Comparison of ENCODE assay signal across 1 cellular context in the genomic region with DNA sequence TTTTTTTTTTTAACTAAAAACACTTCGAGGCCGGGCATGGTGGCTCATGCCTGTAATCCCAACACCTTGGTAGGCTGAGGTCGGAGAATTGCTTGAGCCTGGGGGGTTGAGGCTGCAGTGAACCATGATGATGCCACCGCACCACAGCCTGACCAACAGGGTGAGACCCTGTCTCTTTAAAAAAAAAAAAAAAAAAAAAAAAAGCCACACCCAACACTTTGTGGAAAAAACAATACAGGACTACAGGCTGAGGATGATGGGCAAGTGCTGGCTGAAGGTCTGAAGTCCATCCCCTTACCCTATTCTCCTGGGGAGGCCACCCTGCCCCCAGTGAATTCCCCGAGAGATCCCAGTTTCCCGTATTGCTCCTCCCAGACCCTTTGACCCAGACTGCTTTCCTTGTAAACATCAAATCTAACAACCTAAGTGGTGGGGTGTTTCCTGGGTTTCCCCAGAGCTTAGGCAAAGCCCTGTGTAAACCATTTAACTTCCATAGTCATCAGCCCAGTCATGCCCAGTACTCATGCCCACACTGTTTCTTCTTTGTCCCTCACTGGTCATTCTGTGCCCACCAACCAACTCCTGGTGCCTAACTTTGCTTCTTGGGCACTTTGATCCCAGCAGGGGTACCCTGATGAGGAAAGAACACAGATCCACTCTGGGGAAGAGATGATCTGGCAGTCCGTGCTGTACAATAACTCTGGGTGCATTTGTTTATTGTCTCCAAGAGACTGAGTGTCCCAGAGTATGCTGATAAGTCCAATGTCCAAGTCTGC.
A peak's percentile ranks its signal among the peaks of the same experiment; 100 is the strongest.
TF ChIP-seq lines count a peak whose summit lies in the region.

No MANE protein-coding gene starts in this region.

TF ChIP-seq in HepG2, 621 proteins besides CTCF, POLR2A, EP300 and RAD21 (continued from another document and continues in another):
- TF ChIP-seq PRDM4 (CRISPR knock-in tag; IDR thresholded peaks at IDR 0.05; ENCODE audit: borderline replicate concordance) (no peak), ZNF264 (CRISPR knock-in tag; IDR thresholded peaks at IDR 0.05) (peak; percentile 43; the same call in 1 of the 2 replicates), NR1H2 (CRISPR knock-in tag; IDR thresholded peaks at IDR 0.05; ENCODE audit: borderline replicate concordance, low read depth) (no peak), SP4 (CRISPR knock-in tag; IDR thresholded peaks at IDR 0.05) (peak; percentile 64), HIVEP1 (CRISPR knock-in tag; IDR thresholded peaks at IDR 0.05) (peak; percentile 95), PITX1 (CRISPR knock-in tag; IDR thresholded peaks at IDR 0.05) (peak; percentile 99), KLF13 (CRISPR knock-in tag; IDR thresholded peaks at IDR 0.05) (no peak), FIP1L1 (IDR thresholded peaks at IDR 0.05; ENCODE audit: borderline replicate concordance, insufficient read depth, low read depth, low read length) (no peak), CSRNP2 (CRISPR knock-in tag; conservative IDR thresholded peaks at IDR 0.05; ENCODE audit: low read depth) (no peak), EHMT2 (IDR thresholded peaks at IDR 0.05; ENCODE audit: borderline replicate concordance, low read depth, low read length) (peak; percentile 44; the same call in 1 of the 2 replicates), BORCS8-MEF2B (CRISPR knock-in tag; IDR thresholded peaks at IDR 0.05) (no peak; the same call in 1 of the 2 replicates), KDM1A (CRISPR knock-in tag; IDR thresholded peaks at IDR 0.05) (0 out of 2 replicates have a peak, but pooled peaks have one; percentile 23), ATF6 (CRISPR knock-in tag; conservative IDR thresholded peaks at IDR 0.05) (no peak), ZNF513 (CRISPR knock-in tag; conservative IDR thresholded peaks at IDR 0.05) (no peak), SKI (IDR thresholded peaks at IDR 0.05; ENCODE audit: partially characterized antibody) (peak; percentile 97), DMAP1 (CRISPR knock-in tag; IDR thresholded peaks at IDR 0.05) (no peak), ZNF317 (CRISPR knock-in tag; IDR thresholded peaks at IDR 0.05) (peak; percentile 29; the same call in 1 of the 2 replicates), GABPB1 (CRISPR knock-in tag; IDR thresholded peaks at IDR 0.05) (no peak; the same call in 1 of the 2 replicates), XRCC5 (optimal IDR thresholded peaks at IDR 0.05; ENCODE audit: low read length) (peak; percentile 53), U2AF1 (optimal IDR thresholded peaks at IDR 0.05; ENCODE audit: low read depth, low read length) (no peak), ZNF775 (CRISPR knock-in tag; IDR thresholded peaks at IDR 0.05; ENCODE audit: borderline replicate concordance) (no peak), BCL3 (CRISPR knock-in tag; IDR thresholded peaks at IDR 0.05) (0 out of 2 replicates have a peak, but pooled peaks have one; percentile 27), ATF1 (CRISPR knock-in tag; IDR thresholded peaks at IDR 0.05) (no peak), SMAD3 (CRISPR knock-in tag; IDR thresholded peaks at IDR 0.05) (peak; percentile 82; the same call in 1 of the 2 replicates), RCOR2 (CRISPR knock-in tag; IDR thresholded peaks at IDR 0.05) (peak; percentile 16; the same call in 1 of the 2 replicates)
- TF ChIP-seq, protein P1, sequence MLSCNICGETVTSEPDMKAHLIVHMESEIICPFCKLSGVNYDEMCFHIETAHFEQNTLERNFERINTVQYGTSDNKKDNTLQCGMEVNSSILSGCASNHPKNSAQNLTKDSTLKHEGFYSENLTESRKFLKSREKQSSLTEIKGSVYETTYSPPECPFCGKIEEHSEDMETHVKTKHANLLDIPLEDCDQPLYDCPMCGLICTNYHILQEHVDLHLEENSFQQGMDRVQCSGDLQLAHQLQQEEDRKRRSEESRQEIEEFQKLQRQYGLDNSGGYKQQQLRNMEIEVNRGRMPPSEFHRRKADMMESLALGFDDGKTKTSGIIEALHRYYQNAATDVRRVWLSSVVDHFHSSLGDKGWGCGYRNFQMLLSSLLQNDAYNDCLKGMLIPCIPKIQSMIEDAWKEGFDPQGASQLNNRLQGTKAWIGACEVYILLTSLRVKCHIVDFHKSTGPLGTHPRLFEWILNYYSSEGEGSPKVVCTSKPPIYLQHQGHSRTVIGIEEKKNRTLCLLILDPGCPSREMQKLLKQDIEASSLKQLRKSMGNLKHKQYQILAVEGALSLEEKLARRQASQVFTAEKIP (CRISPR knock-in tag; IDR thresholded peaks at IDR 0.05; ENCODE audit: borderline replicate concordance), result no peak
- TF ChIP-seq, protein P2, sequence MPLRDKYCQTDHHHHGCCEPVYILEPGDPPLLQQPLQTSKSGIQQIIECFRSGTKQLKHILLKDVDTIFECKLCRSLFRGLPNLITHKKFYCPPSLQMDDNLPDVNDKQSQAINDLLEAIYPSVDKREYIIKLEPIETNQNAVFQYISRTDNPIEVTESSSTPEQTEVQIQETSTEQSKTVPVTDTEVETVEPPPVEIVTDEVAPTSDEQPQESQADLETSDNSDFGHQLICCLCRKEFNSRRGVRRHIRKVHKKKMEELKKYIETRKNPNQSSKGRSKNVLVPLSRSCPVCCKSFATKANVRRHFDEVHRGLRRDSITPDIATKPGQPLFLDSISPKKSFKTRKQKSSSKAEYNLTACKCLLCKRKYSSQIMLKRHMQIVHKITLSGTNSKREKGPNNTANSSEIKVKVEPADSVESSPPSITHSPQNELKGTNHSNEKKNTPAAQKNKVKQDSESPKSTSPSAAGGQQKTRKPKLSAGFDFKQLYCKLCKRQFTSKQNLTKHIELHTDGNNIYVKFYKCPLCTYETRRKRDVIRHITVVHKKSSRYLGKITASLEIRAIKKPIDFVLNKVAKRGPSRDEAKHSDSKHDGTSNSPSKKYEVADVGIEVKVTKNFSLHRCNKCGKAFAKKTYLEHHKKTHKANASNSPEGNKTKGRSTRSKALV (CRISPR knock-in tag; IDR thresholded peaks at IDR 0.05), result peak; percentile 40; the same call in 1 of the 2 replicates
- TF ChIP-seq, protein P3, sequence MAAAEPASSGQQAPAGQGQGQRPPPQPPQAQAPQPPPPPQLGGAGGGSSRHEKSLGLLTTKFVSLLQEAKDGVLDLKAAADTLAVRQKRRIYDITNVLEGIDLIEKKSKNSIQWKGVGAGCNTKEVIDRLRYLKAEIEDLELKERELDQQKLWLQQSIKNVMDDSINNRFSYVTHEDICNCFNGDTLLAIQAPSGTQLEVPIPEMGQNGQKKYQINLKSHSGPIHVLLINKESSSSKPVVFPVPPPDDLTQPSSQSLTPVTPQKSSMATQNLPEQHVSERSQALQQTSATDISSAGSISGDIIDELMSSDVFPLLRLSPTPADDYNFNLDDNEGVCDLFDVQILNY (CRISPR knock-in tag; conservative IDR thresholded peaks at IDR 0.05), result no peak
- TF ChIP-seq, protein P4, sequence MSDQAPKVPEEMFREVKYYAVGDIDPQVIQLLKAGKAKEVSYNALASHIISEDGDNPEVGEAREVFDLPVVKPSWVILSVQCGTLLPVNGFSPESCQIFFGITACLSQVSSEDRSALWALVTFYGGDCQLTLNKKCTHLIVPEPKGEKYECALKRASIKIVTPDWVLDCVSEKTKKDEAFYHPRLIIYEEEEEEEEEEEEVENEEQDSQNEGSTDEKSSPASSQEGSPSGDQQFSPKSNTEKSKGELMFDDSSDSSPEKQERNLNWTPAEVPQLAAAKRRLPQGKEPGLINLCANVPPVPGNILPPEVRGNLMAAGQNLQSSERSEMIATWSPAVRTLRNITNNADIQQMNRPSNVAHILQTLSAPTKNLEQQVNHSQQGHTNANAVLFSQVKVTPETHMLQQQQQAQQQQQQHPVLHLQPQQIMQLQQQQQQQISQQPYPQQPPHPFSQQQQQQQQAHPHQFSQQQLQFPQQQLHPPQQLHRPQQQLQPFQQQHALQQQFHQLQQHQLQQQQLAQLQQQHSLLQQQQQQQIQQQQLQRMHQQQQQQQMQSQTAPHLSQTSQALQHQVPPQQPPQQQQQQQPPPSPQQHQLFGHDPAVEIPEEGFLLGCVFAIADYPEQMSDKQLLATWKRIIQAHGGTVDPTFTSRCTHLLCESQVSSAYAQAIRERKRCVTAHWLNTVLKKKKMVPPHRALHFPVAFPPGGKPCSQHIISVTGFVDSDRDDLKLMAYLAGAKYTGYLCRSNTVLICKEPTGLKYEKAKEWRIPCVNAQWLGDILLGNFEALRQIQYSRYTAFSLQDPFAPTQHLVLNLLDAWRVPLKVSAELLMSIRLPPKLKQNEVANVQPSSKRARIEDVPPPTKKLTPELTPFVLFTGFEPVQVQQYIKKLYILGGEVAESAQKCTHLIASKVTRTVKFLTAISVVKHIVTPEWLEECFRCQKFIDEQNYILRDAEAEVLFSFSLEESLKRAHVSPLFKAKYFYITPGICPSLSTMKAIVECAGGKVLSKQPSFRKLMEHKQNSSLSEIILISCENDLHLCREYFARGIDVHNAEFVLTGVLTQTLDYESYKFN (CRISPR knock-in tag; conservative IDR thresholded peaks at IDR 0.05), result peak; percentile 95
- TF ChIP-seq, protein P5, sequence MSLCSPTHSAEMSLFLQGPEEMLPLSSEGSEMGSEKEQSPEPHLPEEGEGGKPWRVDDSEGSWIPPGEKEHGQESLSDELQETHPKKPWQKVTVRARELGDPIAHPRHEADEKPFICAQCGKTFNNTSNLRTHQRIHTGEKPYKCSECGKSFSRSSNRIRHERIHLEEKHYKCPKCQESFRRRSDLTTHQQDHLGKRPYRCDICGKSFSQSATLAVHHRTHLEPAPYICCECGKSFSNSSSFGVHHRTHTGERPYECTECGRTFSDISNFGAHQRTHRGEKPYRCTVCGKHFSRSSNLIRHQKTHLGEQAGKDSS (CRISPR knock-in tag; IDR thresholded peaks at IDR 0.05; ENCODE audit: borderline replicate concordance, low read depth), result peak; percentile 88
- TF ChIP-seq, protein P6, sequence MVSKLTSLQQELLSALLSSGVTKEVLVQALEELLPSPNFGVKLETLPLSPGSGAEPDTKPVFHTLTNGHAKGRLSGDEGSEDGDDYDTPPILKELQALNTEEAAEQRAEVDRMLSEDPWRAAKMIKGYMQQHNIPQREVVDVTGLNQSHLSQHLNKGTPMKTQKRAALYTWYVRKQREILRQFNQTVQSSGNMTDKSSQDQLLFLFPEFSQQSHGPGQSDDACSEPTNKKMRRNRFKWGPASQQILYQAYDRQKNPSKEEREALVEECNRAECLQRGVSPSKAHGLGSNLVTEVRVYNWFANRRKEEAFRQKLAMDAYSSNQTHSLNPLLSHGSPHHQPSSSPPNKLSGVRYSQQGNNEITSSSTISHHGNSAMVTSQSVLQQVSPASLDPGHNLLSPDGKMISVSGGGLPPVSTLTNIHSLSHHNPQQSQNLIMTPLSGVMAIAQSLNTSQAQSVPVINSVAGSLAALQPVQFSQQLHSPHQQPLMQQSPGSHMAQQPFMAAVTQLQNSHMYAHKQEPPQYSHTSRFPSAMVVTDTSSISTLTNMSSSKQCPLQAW (CRISPR knock-in tag; IDR thresholded peaks at IDR 0.05), result peak; percentile 86
